Comparison of ENCODE assay signal across 17 cellular contexts in genomic region chr5:173538654-173539053, GRCh38.
DNase-seq lines count a peak whose midpoint lies in the region; ATAC-seq, FAIRE-seq and TF ChIP-seq lines count a peak whose summit lies in the region.
"Had no signal": no experiment of that assay in that cellular context is flagged by ENCODE, and none has a peak within 500 bp of the region (broad histone marks: within the 10 kb centered on the region; RNA-seq: fewer than 3 reads in every experiment).

No MANE protein-coding gene starts in this region.

- H3K4me1 ChIP-seq in psoas muscle: peaks cover 13% of the 10 kb centered on the region
- H3K4me1 ChIP-seq in upper lobe of right lung: no peaks in the 10 kb centered on the region
- H3K4me1 ChIP-seq: SJSA1 had no signal

- 50 to 90% (median 74%) methylated on average over 1 of the region's 1 CpG for WGBS in psoas muscle, 3 donors

- H3K27ac ChIP-seq in psoas muscle (peak overlapping the region; percentile 81), upper lobe of right lung (no peak overlapping the region)
- H3K27ac ChIP-seq: SJSA1 had no signal

- H3K9me3 ChIP-seq in psoas muscle (no peaks in the 10 kb centered on the region), upper lobe of right lung (no peaks in the 10 kb centered on the region)

- H3K4me3 ChIP-seq in psoas muscle: no peak overlapping the region
- H3K4me3 ChIP-seq in upper lobe of right lung: no peak overlapping the region
- H3K4me3 ChIP-seq: SJSA1 had no signal

- no peak for TF ChIP-seq POLR2A in GM12891 (IDR thresholded peaks at IDR 0.05; ENCODE audit: low read depth, low read length)

- FAIRE-seq in GM12891 (lab: Jason Lieb, UNC): no peak

- intact Hi-C loops in psoas muscle (cut with DNase I) (no loop called here), upper lobe of right lung (cut with DNase I) (no loop called here)

- no peaks in the 10 kb centered on the region for H3K27me3 ChIP-seq in psoas muscle (ENCODE audit: insufficient read depth in 3 of 3, low read length in 2 of 3)
- H3K27me3 ChIP-seq in upper lobe of right lung: no peaks in the 10 kb centered on the region

- DNase-seq in GM12891 (ENCODE audit: insufficient read length, low spot score) (no peak), psoas muscle (no peak), upper lobe of right lung (no peak), NCI-H526 (lab: John Stamatoyannopoulos, UW) (no peak)
- no peak for DNase-seq in activated effector memory CD4-positive, alpha-beta T cell treated with anti-CD3 and anti-CD28 coated beads, Interleukin-2, amount 50 U/mL, for 16 hours
- DNase-seq: ACHN, DND-41, NCI-H1092 treated with DMSO at 0.1 percent for 48 hours, NCI-H146, NCI-H2029 treated with DMSO at 0.1 percent for 48 hours, NCI-H2171, NCI-H69, T-helper 17 cell had no signal

- TF ChIP-seq CTCF in psoas muscle (IDR thresholded peaks at IDR 0.05): no peak
- TF ChIP-seq CTCF in upper lobe of right lung (IDR thresholded peaks at IDR 0.05): no peak

- ATAC-seq in GM18867 (IDR thresholded peaks at IDR 0.05; ENCODE audit: unreplicated experiment) (peak; percentile 83), HG02870 (IDR thresholded peaks at IDR 0.05; ENCODE audit: unreplicated experiment) (peak; percentile 51), psoas muscle (no peak), upper lobe of right lung (no peak)
- ATAC-seq: Panc1, T-helper 17 cell had no signal

- H3K36me3 ChIP-seq in psoas muscle (ENCODE audit: insufficient read depth in 1 of 2, low read depth in 1 of 2) (no peaks in the 10 kb centered on the region), upper lobe of right lung (no peaks in the 10 kb centered on the region)
- H3K36me3 ChIP-seq: SJSA1 had no signal

TF ChIP-seq in GM12891, 5 proteins besides CTCF, POLR2A, EP300 and RAD21:
- TF ChIP-seq POLR2AphosphoS5 (IDR thresholded peaks at IDR 0.05; ENCODE audit: low read depth, low read length) (no peak), SPI1 (IDR thresholded peaks at IDR 0.05; ENCODE audit: low read depth, low read length) (peak; percentile 30; the same call in 1 of the 2 replicates), PAX5 (IDR thresholded peaks at IDR 0.05; ENCODE audit: insufficient read depth, low read length, severe bottlenecking) (no peak)

Comparison
In these comparisons a context has a peak if more than half of its experiments do, and no peak if none do; other contexts are left out.
1. ATAC-seq: peak in GM18867 (single experiment) and HG02870 (single experiment); none in psoas muscle (0 of 4) and upper lobe of right lung (single experiment).